ENCODE assay signal across 27 cellular contexts in genomic region chr3:110799236-110799635, GRCh38.
DNase-seq lines count a peak whose midpoint lies in the region; ATAC-seq, FAIRE-seq and TF ChIP-seq lines count a peak whose summit lies in the region.
"Had no signal": no experiment of that assay in that cellular context is flagged by ENCODE, and none has a peak within 500 bp of the region (broad histone marks: within the 10 kb centered on the region; RNA-seq: fewer than 3 reads in every experiment).

No MANE protein-coding gene starts in this region.

- DNase-seq in AG10803 (ENCODE audit: low read depth) (peak; percentile 56), IMR-90 (peak; percentile 30), bronchial epithelial cell (ENCODE audit: low read depth) (peak; percentile 88), foreskin keratinocyte (peak; percentile 50 to 76), RKO (ENCODE audit: low spot score) (no peak), tibial artery (no peak), OCI-M1 (lab: John Stamatoyannopoulos, UW) (no peak), NCI-H1092 treated with DMSO at 0.1 percent for 48 hours (lab: John Stamatoyannopoulos, UW) (no peak)
- DNase-seq: activated CD4-positive, alpha-beta T cell treated with anti-CD3 and anti-CD28 coated beads for 48 hours; activated naive CD4-positive, alpha-beta T cell treated with Interleukin-2 at 50 U/mL for 16 hours; activated T-cell treated with anti-CD3 and anti-CD28 coated beads, Interleukin-2, amount 50 U/mL, for 72 hours; amniotic stem cell; COR-L47; DMS79 treated with DMSO at 0.1 percent for 48 hours; endodermal cell; H7; heart right ventricle; NCI-H1092; NCI-H2029 treated with DMSO at 0.1 percent for 48 hours; NCI-H345; stimulated activated CD8-positive, alpha-beta memory T cell treated with anti-CD3 and anti-CD28 coated beads, Interleukin-4, amount 100 ng/mL, for 48 hours; transverse colon had no signal

- H3K56ac ChIP-seq in IMR-90 (ENCODE audit: extremely low read depth, insufficient read depth, low read length) = no peak overlapping the region

- intact Hi-C loops in IMR-90 (cut with micrococcal nuclease) (no loop called here), tibial artery (cut with DNase I; ENCODE audit: low total_unique reads) (no loop called here)

- H3K23ac ChIP-seq in IMR-90 (ENCODE audit: low read depth, low read length) = no peak overlapping the region

- no peak overlapping the region for H2AK5ac ChIP-seq in IMR-90 (ENCODE audit: low read depth, low read length)

- H3K27me3 ChIP-seq in IMR-90 (ENCODE audit: control insufficient read depth, insufficient read depth, low read length) (no peaks in the 10 kb centered on the region), bronchial epithelial cell (ENCODE audit: control insufficient read depth, insufficient read depth, low read length) (no peaks in the 10 kb centered on the region), foreskin keratinocyte (no peaks in the 10 kb centered on the region), tibial artery (no peaks in the 10 kb centered on the region)
- H3K27me3 ChIP-seq: SJSA1, transverse colon had no signal

- no peak overlapping the region for H2AFZ ChIP-seq in IMR-90 (replicated peaks; ENCODE audit: low read length, poor library complexity)

- CTCF ChIA-PET in IMR-90 (lab: Yijun Ruan, JAX) = no interaction called here

- FAIRE-seq in bronchial epithelial cell (lab: Jason Lieb, UNC) = no peak
- FAIRE-seq: A204.1, HepG2 had no signal

- 0 out of 2 replicates have a peak overlapping the region, but pooled peaks have one; percentile 2 for H2BK120ac ChIP-seq in IMR-90 (ENCODE audit: low read depth, low read length)

- WGBS in IMR-90 (ENCODE audit: extremely low coverage in 2 of 2, insufficient read length in 1 of 2), 2 experiments = no CpG with 5 or more reads among the region's 2 CpGs

- TF ChIP-seq POLR2A in IMR-90 (IDR thresholded peaks at IDR 0.05; ENCODE audit: low read depth, low read length) = no peak

- no peak overlapping the region for H3K4me3 ChIP-seq in AG10803 (ENCODE audit: low read length)
- no peak overlapping the region for H3K4me3 ChIP-seq in IMR-90 (ENCODE audit: insufficient read depth, low read depth, low read length)
- H3K4me3 ChIP-seq in bronchial epithelial cell (ENCODE audit: low read depth, low read length) = no peak overlapping the region
- no peak overlapping the region for H3K4me3 ChIP-seq in tibial artery
- H3K4me3 ChIP-seq: heart right ventricle, prostate gland, SJSA1, transverse colon had no signal

- no peak for TF ChIP-seq RAD21 in IMR-90 (IDR thresholded peaks at IDR 0.05; ENCODE audit: low read length)

- H3K9me1 ChIP-seq in IMR-90 (ENCODE audit: insufficient read depth, low read length) = no peaks in the 10 kb centered on the region

- no peak overlapping the region for H2AK9ac ChIP-seq in IMR-90 (replicated peaks; ENCODE audit: low read depth, low read length, poor library complexity)

- ATAC-seq in IMR-90 (ENCODE audit: low read depth) (no peak), foreskin keratinocyte (peak; percentile 47)
- ATAC-seq: activated T-cell treated with anti-CD3 and anti-CD28 coated beads, Interleukin-2, amount 50 U/mL, for 72 hours; heart right ventricle; HepG2 had no signal

- no peak overlapping the region for H4K8ac ChIP-seq in IMR-90 (ENCODE audit: low read depth in 2 of 2, low read length in 2 of 2)

- H2BK20ac ChIP-seq in IMR-90 (ENCODE audit: low read depth, low read length) = no peak overlapping the region

- no peak overlapping the region for H4K5ac ChIP-seq in IMR-90 (ENCODE audit: low read depth, low read length)

- H3K4ac ChIP-seq in IMR-90 (ENCODE audit: low read depth, low read length) = peak overlapping the region; percentile 10; the same call in 1 of the 2 replicates

- H2BK15ac ChIP-seq in IMR-90 (ENCODE audit: low read depth, low read length) = no peak overlapping the region

- no peak overlapping the region; the same call in 1 of the 2 replicates for H3K18ac ChIP-seq in IMR-90 (ENCODE audit: low read depth, low read length)

- dilution Hi-C loops in IMR-90 (cut with HindIII; ENCODE audit: low sequenced_read_pairs, unreplicated experiment) = no loop called here

- no peak overlapping the region for H3K4me2 ChIP-seq in IMR-90 (ENCODE audit: low read depth, low read length)

- H3K9me3 ChIP-seq in IMR-90 (ENCODE audit: control insufficient read depth, insufficient read depth, low read length) = no peaks in the 10 kb centered on the region
- H3K9me3 ChIP-seq in tibial artery = no peaks in the 10 kb centered on the region
- H3K9me3 ChIP-seq: prostate gland, SJSA1, transverse colon had no signal

- H3K4me1 ChIP-seq in IMR-90 (ENCODE audit: control insufficient read depth, insufficient read depth, low read length) = peaks cover 2% of the 10 kb centered on the region; the same call in 1 of the 2 replicates
- no peaks in the 10 kb centered on the region for H3K4me1 ChIP-seq in foreskin keratinocyte
- H3K4me1 ChIP-seq in tibial artery = peaks cover 0 to 11% (median 0%) of the 10 kb centered on the region in 4 donors
- H3K4me1 ChIP-seq: heart right ventricle, prostate gland, SJSA1, transverse colon had no signal

- no TSS peak for BruUV-seq in IMR-90 (replicated peaks; lab: Mats Ljungman, UMichigan)

- no peaks in the 10 kb centered on the region for H4K20me1 ChIP-seq in IMR-90 (ENCODE audit: insufficient read depth, low read length)

- H3K27ac ChIP-seq in IMR-90 (ENCODE audit: insufficient read depth, low read length) (no peak overlapping the region), foreskin keratinocyte (no peak overlapping the region), tibial artery (no peak overlapping the region)
- H3K27ac ChIP-seq: heart right ventricle, HL-60, prostate gland, SJSA1, transverse colon had no signal

- no peak overlapping the region; the same call in 1 of the 2 replicates for H3K14ac ChIP-seq in IMR-90 (replicated peaks; ENCODE audit: low read depth, low read length)

- H3K36me3 ChIP-seq in IMR-90 (ENCODE audit: control insufficient read depth, insufficient read depth, low read length) = no peaks in the 10 kb centered on the region
- H3K36me3 ChIP-seq in bronchial epithelial cell (ENCODE audit: control insufficient read depth, insufficient read depth, low read length) = no peaks in the 10 kb centered on the region
- no peaks in the 10 kb centered on the region for H3K36me3 ChIP-seq in tibial artery
- H3K36me3 ChIP-seq: heart right ventricle, prostate gland, SJSA1, transverse colon had no signal

- H2BK5ac ChIP-seq in IMR-90 (ENCODE audit: low read depth, low read length, poor library complexity, severe bottlenecking) = no peak overlapping the region

- in situ Hi-C loops in IMR-90 (cut with MboI; ENCODE audit: low sequenced_read_pairs) = no loop called here

- H3K9ac ChIP-seq in IMR-90 (ENCODE audit: low read depth, low read length) = no peak overlapping the region

- TF ChIP-seq CTCF in AG10803 (conservative IDR thresholded peaks at IDR 0.05; ENCODE audit: low read length) (no peak), IMR-90 (conservative IDR thresholded peaks at IDR 0.05; ENCODE audit: low read depth, low read length) (no peak), bronchial epithelial cell (IDR thresholded peaks at IDR 0.05; ENCODE audit: insufficient read depth, low read length, severe bottlenecking) (no peak), foreskin keratinocyte (conservative IDR thresholded peaks at IDR 0.05) (no peak), tibial artery (IDR thresholded peaks at IDR 0.05) (no peak)

- H4K91ac ChIP-seq in IMR-90 (ENCODE audit: insufficient read depth, low read depth, low read length) = no peak overlapping the region

- no peaks in the 10 kb centered on the region for H3K79me1 ChIP-seq in IMR-90 (ENCODE audit: low read depth in 1 of 2, low read length in 2 of 2)

- POLR2A ChIA-PET in IMR-90 (lab: Charles Lee; ENCODE audit: unreplicated experiment) = no interaction called here

TF ChIP-seq in IMR-90, 13 proteins besides CTCF, POLR2A, EP300 and RAD21:
- TF ChIP-seq RFX5 (IDR thresholded peaks at IDR 0.05; ENCODE audit: low read depth, low read length) (no peak), CEBPB (IDR thresholded peaks at IDR 0.05; ENCODE audit: low read depth, low read length) (peak; percentile 25; the same call in 1 of the 2 replicates)

Comparison
In these comparisons a context has a peak if more than half of its experiments do, and no peak if none do; other contexts are left out.
1. DNase-seq: peak in AG10803 (single experiment), IMR-90 (single experiment), bronchial epithelial cell (single experiment) and foreskin keratinocyte (2 of 2); none in RKO (single experiment), tibial artery (0 of 2), OCI-M1 (single experiment) and NCI-H1092 treated with DMSO at 0.1 percent for 48 hours (single experiment).